Comparison of ENCODE assay signal across 7 cellular contexts in genomic region chr22:42499773-42500163, GRCh38. TPM values are rescaled to one million over a fixed set of nuclear protein-coding genes. Genes with fewer than 3 reads are reported as not detected.
DNase-seq lines count a peak whose midpoint lies in the region; TF ChIP-seq lines count a peak whose summit lies in the region.
"Not testable (repeated sequence)": the region's sequence is repeated elsewhere in the genome, so short reads cannot be mapped to it uniquely, and the experiment has no call there.

No MANE protein-coding gene starts in this region.

- not testable (repeated sequence) for TF ChIP-seq EP300 in ovary (IDR thresholded peaks at IDR 0.05)

- TF ChIP-seq POLR2A in ovary (IDR thresholded peaks at IDR 0.05) = not testable (repeated sequence)

- H3K9me3 ChIP-seq in right atrium auricular region, ovary: not testable (repeated sequence)

- TF ChIP-seq CTCF in GM06990 (IDR thresholded peaks at IDR 0.05; ENCODE audit: insufficient read depth, low read length, poor library complexity, severe bottlenecking); RWPE1 (conservative IDR thresholded peaks at IDR 0.05; ENCODE audit: low read depth); right atrium auricular region (IDR thresholded peaks at IDR 0.05); ovary (IDR thresholded peaks at IDR 0.05): not testable (repeated sequence)

- H3K4me1 Mint-ChIP-seq in activated naive CD4-positive, alpha-beta T cell treated with anti-CD3 and anti-CD28 coated beads for 36 hours (ENCODE audit: low read depth) = not testable (repeated sequence)
- H3K4me1 Mint-ChIP-seq in dendritic cell treated with granulocyte-macrophage colony-stimulating factor and Interleukin-4, amounts not matched to agents 40 ng/mL and 50 ng/mL, for 4 days (ENCODE audit: low read depth) = peaks cover 20% of the 10 kb centered on the region

- H3K9me3 Mint-ChIP-seq in activated naive CD4-positive, alpha-beta T cell treated with anti-CD3 and anti-CD28 coated beads for 36 hours; dendritic cell treated with granulocyte-macrophage colony-stimulating factor and Interleukin-4, amounts not matched to agents 40 ng/mL and 50 ng/mL, for 4 days: not testable (repeated sequence)

- H3K36me3 Mint-ChIP-seq in activated naive CD4-positive, alpha-beta T cell treated with anti-CD3 and anti-CD28 coated beads for 36 hours (ENCODE audit: low read depth); dendritic cell treated with granulocyte-macrophage colony-stimulating factor and Interleukin-4, amounts not matched to agents 40 ng/mL and 50 ng/mL, for 4 days (ENCODE audit: low read depth): not testable (repeated sequence)

- intact Hi-C loops in activated naive CD4-positive, alpha-beta T cell treated with anti-CD3 and anti-CD28 coated beads for 36 hours (cut with micrococcal nuclease) = loop anchor here (2.0 kb wide), 2 partner anchors 19 to 55 kb away; partner anchors contain the start of gene RRP7A
- intact Hi-C loops in dendritic cell treated with granulocyte-macrophage colony-stimulating factor and Interleukin-4, amounts not matched to agents 40 ng/mL and 50 ng/mL, for 4 days (cut with micrococcal nuclease); ovary (cut with DNase I): not testable (repeated sequence)

- H3K27ac ChIP-seq in RWPE1 = peak overlapping the region; percentile 29
- peak overlapping the region in 1 of 2 donors; percentile 21 for H3K27ac ChIP-seq in right atrium auricular region
- not testable (repeated sequence) for H3K27ac ChIP-seq in ovary
- peak overlapping the region; percentile 35 for H3K27ac ChIP-seq in substantia nigra (ENCODE audit: low read depth, low read length, poor library complexity, severe bottlenecking)

- not testable (repeated sequence) for DNase-seq in GM06990 (ENCODE audit: extremely low read depth, insufficient read length); RWPE1 (ENCODE audit: low spot score); activated naive CD4-positive, alpha-beta T cell treated with anti-CD3 and anti-CD28 coated beads for 36 hours; right atrium auricular region (ENCODE audit: low spot score); ovary; substantia nigra (lab: John Stamatoyannopoulos, UW)

- not testable (repeated sequence) for H3K36me3 ChIP-seq in GM06990 (ENCODE audit: control insufficient read depth, insufficient read depth, low read length); right atrium auricular region; ovary

- H3K27me3 Mint-ChIP-seq in activated naive CD4-positive, alpha-beta T cell treated with anti-CD3 and anti-CD28 coated beads for 36 hours (ENCODE audit: low read depth); dendritic cell treated with granulocyte-macrophage colony-stimulating factor and Interleukin-4, amounts not matched to agents 40 ng/mL and 50 ng/mL, for 4 days: not testable (repeated sequence)

- POLR2A ChIA-PET in RWPE1 (lab: Yijun Ruan, JAX; ENCODE audit: low non-redundant PET) = not testable (repeated sequence)

- peak overlapping the region; percentile 39 for H3K4me3 Mint-ChIP-seq in activated naive CD4-positive, alpha-beta T cell treated with anti-CD3 and anti-CD28 coated beads for 36 hours
- peak overlapping the region; percentile 20 for H3K4me3 Mint-ChIP-seq in dendritic cell treated with granulocyte-macrophage colony-stimulating factor and Interleukin-4, amounts not matched to agents 40 ng/mL and 50 ng/mL, for 4 days

- not testable (repeated sequence) for H3K27me3 ChIP-seq in GM06990 (replicated peaks; ENCODE audit: control insufficient read depth, insufficient read depth, low read length); right atrium auricular region; ovary

- WGBS in ovary, 3 donors = 28 to 52% (median 50%) methylated on average over 16 of the region's 16 CpGs

- H3K27ac Mint-ChIP-seq in activated naive CD4-positive, alpha-beta T cell treated with anti-CD3 and anti-CD28 coated beads for 36 hours; dendritic cell treated with granulocyte-macrophage colony-stimulating factor and Interleukin-4, amounts not matched to agents 40 ng/mL and 50 ng/mL, for 4 days: not testable (repeated sequence)

- CTCF ChIA-PET in RWPE1 (lab: Yijun Ruan, JAX); activated naive CD4-positive, alpha-beta T cell treated with anti-CD3 and anti-CD28 coated beads for 36 hours (lab: Charles Lee): not testable (repeated sequence)

- peaks cover 0 to 12% of the 10 kb centered on the region in 2 donors for H3K4me1 ChIP-seq in right atrium auricular region
- H3K4me1 ChIP-seq in ovary (ENCODE audit: insufficient read depth) = not testable (repeated sequence)

- H3K4me3 ChIP-seq in GM06990 (replicated peaks; ENCODE audit: low read depth, low read length) (peak overlapping the region; percentile 3), right atrium auricular region (peak overlapping the region; percentile 15 to 37), ovary (peak overlapping the region; percentile 37)

RNA-seq across cellular contexts. Expression of gene RRP7A, which starts 19.8 kb away (rescaled TPM):
- 100 to 1,000 TPM; 104 to 111 TPM for total RNA-seq in activated naive CD4-positive, alpha-beta T cell treated with anti-CD3 and anti-CD28 coated beads for 36 hours
- 10 to 100 TPM; 12.9 to 19.4 TPM for total RNA-seq in right atrium auricular region
- 10 to 100 TPM; 20.1 to 43.9 (median 39.4) TPM for total RNA-seq in ovary
- polyA plus RNA-seq in ovary = 1 to 10 TPM; 9.3 to 9.6 TPM

RNA-seq across cellular contexts. Expression of gene SERHL2, which starts 54.0 kb away (rescaled TPM):
- 1 to 10 TPM in 1 of 2 experiments, under 1 TPM in 1; 0.36 to 1.3 TPM for total RNA-seq in activated naive CD4-positive, alpha-beta T cell treated with anti-CD3 and anti-CD28 coated beads for 36 hours
- total RNA-seq in right atrium auricular region = 1 to 10 TPM; 2.4 to 3.9 TPM
- 10 to 100 TPM in 6 of 7 donors, 1 to 10 TPM in 1; 8.1 to 27.8 (median 14.9) TPM for total RNA-seq in ovary
- 10 to 100 TPM; 14.3 to 22.5 TPM for polyA plus RNA-seq in ovary
